Comparison of ENCODE assay signal across 8 cellular contexts in the genomic region with DNA sequence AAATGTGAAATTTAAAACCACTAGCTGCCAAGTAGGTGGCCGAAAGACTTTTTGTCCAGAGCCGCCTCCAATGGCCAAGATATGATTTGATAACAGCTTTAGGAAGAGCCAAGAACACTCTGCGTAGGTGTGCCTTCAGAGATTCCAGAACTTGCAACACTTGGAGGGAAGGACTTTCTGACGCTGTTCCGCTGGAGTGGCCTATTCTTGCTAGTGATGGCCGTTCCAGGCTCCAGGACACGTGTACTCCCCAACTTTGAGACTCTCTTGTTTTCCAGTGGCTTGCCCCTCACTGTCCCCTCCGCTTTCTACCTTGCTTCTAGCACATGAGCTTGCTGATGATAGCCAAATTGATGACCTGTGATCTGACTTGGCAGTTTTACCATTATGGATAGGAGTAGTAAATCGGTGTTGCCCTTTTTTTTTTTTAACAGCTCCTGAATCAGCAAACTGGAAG. TPM values are rescaled to one million over a fixed set of nuclear protein-coding genes. Genes with fewer than 3 reads are reported as not detected.
DNase-seq lines count a peak whose midpoint lies in the region; ATAC-seq and TF ChIP-seq lines count a peak whose summit lies in the region.

No MANE protein-coding gene starts in this region.

- H3K27me3 ChIP-seq in Panc1 (ENCODE audit: control insufficient read depth, insufficient read depth, low read length) (no peaks in the 10 kb centered on the region), left lung (no peaks in the 10 kb centered on the region), stomach (no peaks in the 10 kb centered on the region)

- H3K9me3 ChIP-seq in Panc1 (ENCODE audit: control insufficient read depth, insufficient read depth, low read depth, low read length) (no peaks in the 10 kb centered on the region), left lung (no peaks in the 10 kb centered on the region), stomach (no peaks in the 10 kb centered on the region)

- H3K27ac ChIP-seq in Panc1 (ENCODE audit: low read length) (peak overlapping the region; percentile 83), coronary artery (peak overlapping the region; percentile 96 to 99), left lung (peak overlapping the region; percentile 96 to 99), stomach (peak overlapping the region; percentile 95 to 99 (median 97))

- TF ChIP-seq POLR2A in stomach (IDR thresholded peaks at IDR 0.05): no peak

- CTCF ChIA-PET in Panc1 (lab: Charles Lee): no interaction called here

- ATAC-seq in Right ventricle myocardium inferior: peak; percentile 73
- ATAC-seq in Panc1: no peak
- ATAC-seq in left lung: peak; percentile 63
- no peak for ATAC-seq in HG03457 (IDR thresholded peaks at IDR 0.05; ENCODE audit: unreplicated experiment)

- intact Hi-C loops in Right ventricle myocardium inferior (cut with DNase I): loop anchor here (1.0 to 10.0 kb wide), 2 partner anchors 346 to 943 kb away; partner anchors contain the start of genes CENPL, DARS2 and SUCO
- intact Hi-C loops in cardiac septum (cut with DNase I): loop anchor here (1.0 kb wide), 1 partner anchor 49 kb away; no protein-coding TSS in a partner anchor
- intact Hi-C loops in Panc1 (cut with micrococcal nuclease; ENCODE audit: unreplicated experiment): no loop called here
- intact Hi-C loops in left lung (cut with DNase I): no loop called here
- intact Hi-C loops in stomach (cut with DNase I; ENCODE audit: low total_unique reads): no loop called here

- DNase-seq in Right ventricle myocardium inferior (ENCODE audit: missing footprints) (peak; percentile 68), cardiac septum (ENCODE audit: low spot score) (no peak), Panc1 (ENCODE audit: low read depth, low spot score) (no peak), coronary artery (ENCODE audit: low spot score) (peak; percentile 90), left lung (peak in 1 of 2 donors; percentile 74), stomach (peak; percentile 58), GM19240 (ENCODE audit: insufficient read length, low spot score) (no peak)

- peaks cover 36% of the 10 kb centered on the region for H3K4me1 ChIP-seq in Panc1 (ENCODE audit: control insufficient read depth, insufficient read depth, low read length)
- peaks cover 16 to 61% of the 10 kb centered on the region in 2 donors for H3K4me1 ChIP-seq in left lung
- peaks cover 40 to 80% (median 57%) of the 10 kb centered on the region in 4 donors for H3K4me1 ChIP-seq in stomach

- BruUV-seq in Panc1 (replicated peaks; lab: Mats Ljungman, UMichigan): no TSS peak

- H3K36me3 ChIP-seq in Panc1 (ENCODE audit: control insufficient read depth, insufficient read depth, low read length): peaks cover 33% of the 10 kb centered on the region
- H3K36me3 ChIP-seq in left lung: peaks cover 0 to 29% of the 10 kb centered on the region in 2 donors
- H3K36me3 ChIP-seq in stomach: peaks cover 22 to 32% (median 28%) of the 10 kb centered on the region in 4 donors

- 4 to 13% (median 6%) methylated on average over 9 of the region's 9 CpGs for WGBS in stomach, 5 donors

- H3K4me3 ChIP-seq in Panc1 (ENCODE audit: low read depth in 2 of 2, low read length in 2 of 2) (peak overlapping the region; percentile 73 to 95), coronary artery (peak overlapping the region; percentile 79), left lung (peak overlapping the region; percentile 71 to 89), stomach (peak overlapping the region; percentile 77 to 85 (median 78))

- POLR2A ChIA-PET in Panc1 (lab: Charles Lee): no interaction called here

- TF ChIP-seq EP300 in stomach (IDR thresholded peaks at IDR 0.05): no peak

- no peak for TF ChIP-seq CTCF in Panc1 (IDR thresholded peaks at IDR 0.05)
- no peak for TF ChIP-seq CTCF in coronary artery (IDR thresholded peaks at IDR 0.05)
- no peak for TF ChIP-seq CTCF in left lung (IDR thresholded peaks at IDR 0.05)
- no peak for TF ChIP-seq CTCF in stomach (IDR thresholded peaks at IDR 0.05)

- in situ Hi-C loops in Panc1 (cut with HindIII; ENCODE audit: low pct_unique_long_range_greater_than_20kb, low sequenced_read_pairs): no loop called here

RNA-seq across cellular contexts. Expression of gene PRDX6, which starts 1.0 kb away (rescaled TPM):
- 518 TPM for total RNA-seq in Right ventricle myocardium inferior
- total RNA-seq in cardiac septum: 254 TPM
- total RNA-seq in Panc1 (2021; ENCODE audit: unreplicated experiment): 157 TPM
- polyA plus RNA-seq in Panc1 (2012; ENCODE audit: insufficient read length): 107 TPM
- 100 to 1,000 TPM; 251 to 263 TPM for total RNA-seq in left lung
- total RNA-seq in stomach: 100 to 1,000 TPM in 3 of 5 donors, 10 to 100 TPM in 2; 81.1 to 202 (median 121) TPM
- 100 to 1,000 TPM; 175 to 385 (median 350) TPM for polyA plus RNA-seq in stomach

Comparison
In these comparisons a context has a peak if more than half of its experiments do, and no peak if none do; other contexts are left out.
1. DNase-seq: peak in Right ventricle myocardium inferior (single experiment), coronary artery (single experiment) and stomach (single experiment); none in cardiac septum (single experiment), Panc1 (single experiment) and GM19240 (single experiment).
2. ATAC-seq: peak in Right ventricle myocardium inferior (single experiment) and left lung (single experiment); none in Panc1 (single experiment) and HG03457 (single experiment).
3. intact Hi-C loops: an anchor here in Right ventricle myocardium inferior (1.0 to 10.0 kb wide) and cardiac septum (1.0 kb wide); none called in Panc1, left lung and stomach.
4. Peak in every context shown above with its lines, with median percentiles within 50 percentile points of each other: H3K27ac ChIP-seq and H3K4me3 ChIP-seq.